Comparison of ENCODE assay signal across 20 cellular contexts in the genomic region with DNA sequence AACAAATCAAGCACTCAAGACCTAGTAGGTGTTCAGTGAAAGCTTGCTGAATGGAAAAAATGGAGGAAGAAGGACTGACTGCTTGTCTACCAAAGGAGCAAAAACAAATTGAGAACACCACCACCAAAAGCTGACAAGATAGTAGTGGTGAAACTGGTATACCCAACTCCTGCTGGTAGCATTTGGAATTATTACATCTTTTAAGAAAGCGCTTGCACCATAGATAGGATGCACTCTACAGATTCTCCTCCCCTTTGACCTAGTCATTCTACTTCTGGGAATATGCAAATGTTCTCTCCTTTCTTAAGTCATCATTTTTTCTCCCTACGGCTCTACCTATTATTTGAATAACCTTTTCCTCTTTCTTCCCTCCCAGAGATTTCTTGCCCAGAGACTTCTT.
"Had no signal": no experiment of that assay in that cellular context is flagged by ENCODE, and none has a peak within 500 bp of the region (broad histone marks: within the 10 kb centered on the region; RNA-seq: fewer than 3 reads in every experiment).

No MANE protein-coding gene starts in this region.

- H3K4me2 ChIP-seq: hepatocyte had no signal

- H3K27me3 ChIP-seq: body of pancreas, colonic mucosa, gastroesophageal sphincter, hepatocyte, right lobe of liver, tibial nerve had no signal

- H3K4me3 ChIP-seq: body of pancreas, colonic mucosa, gastroesophageal sphincter, hepatocyte, left ventricle myocardium inferior, mucosa of descending colon, right lobe of liver, tibial nerve had no signal

- H3K4me1 ChIP-seq: body of pancreas, colonic mucosa, gastroesophageal sphincter, left ventricle myocardium inferior had no signal

- H3K9me3 ChIP-seq: body of pancreas, colonic mucosa, gastroesophageal sphincter, left ventricle myocardium inferior, mucosa of descending colon, right lobe of liver, tibial nerve had no signal

- H3K27me3 Mint-ChIP-seq: activated CD8-positive, alpha-beta T cell treated with anti-CD3 and anti-CD28 coated beads for 36 hours; activated T-helper 17 cell treated with anti-CD3 and anti-CD28 coated beads, Interleukin-2, amount 50 U/mL, for 72 hours had no signal

- DNase-seq: activated CD4-positive, alpha-beta T cell treated with anti-CD3 and anti-CD28 coated beads, Interleukin-2, amount 50 U/mL, for 1 hour; activated CD8-positive, alpha-beta T cell treated with anti-CD3 and anti-CD28 coated beads for 36 hours; activated T-cell treated with anti-CD3 and anti-CD28 coated beads, Interleukin-2, amount 50 U/mL, for 4 hours; body of pancreas; colonic mucosa; effector CD8-positive, alpha-beta T cell; left ventricle myocardium inferior; mucosa of descending colon; right lobe of liver; stimulated activated CD4-positive, alpha-beta T cell treated with anti-CD3 and anti-CD28 coated beads, Interleukin-2, amount 100 ng/mL, for 48 hours; stimulated activated naive CD4-positive, alpha-beta T cell treated with Interleukin-2 at 50 U/mL for 16 hours; T1000 had no signal

- H3K36me3 Mint-ChIP-seq: activated naive CD4-positive, alpha-beta T cell treated with anti-CD3 and anti-CD28 coated beads, Interleukin-2, amount 50 U/mL, for 72 hours; natural killer cell treated with Interleukin-12 subunit alpha and Interleukin-12 subunit beta and Interleukin-15 and Interleukin-18, amount 100 ng/mL, for 72 hours; WTC11 had no signal

- H3K9me3 Mint-ChIP-seq: activated CD8-positive, alpha-beta T cell treated with anti-CD3 and anti-CD28 coated beads for 36 hours; activated naive CD4-positive, alpha-beta T cell treated with anti-CD3 and anti-CD28 coated beads, Interleukin-2, amount 50 U/mL, for 72 hours; activated T-cell treated with anti-CD3 and anti-CD28 coated beads, Interleukin-2, amount 50 U/mL, for 4 hours; activated T-helper 17 cell treated with anti-CD3 and anti-CD28 coated beads, Interleukin-2, amount 50 U/mL, for 72 hours; natural killer cell treated with Interleukin-12 subunit alpha and Interleukin-12 subunit beta and Interleukin-15 and Interleukin-18, amount 100 ng/mL, for 72 hours; WTC11 had no signal

- H3K27ac ChIP-seq: body of pancreas, colonic mucosa, gastroesophageal sphincter, hepatocyte, left ventricle myocardium inferior, right lobe of liver, tibial nerve had no signal

- H3K27ac Mint-ChIP-seq: activated CD8-positive, alpha-beta T cell treated with anti-CD3 and anti-CD28 coated beads for 36 hours; activated naive CD4-positive, alpha-beta T cell treated with anti-CD3 and anti-CD28 coated beads, Interleukin-2, amount 50 U/mL, for 72 hours; activated T-helper 17 cell treated with anti-CD3 and anti-CD28 coated beads, Interleukin-2, amount 50 U/mL, for 72 hours; natural killer cell treated with Interleukin-12 subunit alpha and Interleukin-12 subunit beta and Interleukin-15 and Interleukin-18, amount 100 ng/mL, for 72 hours; progenitor cell of endocrine pancreas; WTC11 had no signal

- H3K36me3 ChIP-seq: colonic mucosa, gastroesophageal sphincter, left ventricle myocardium inferior, right lobe of liver, tibial nerve had no signal

- H2AFZ ChIP-seq: hepatocyte had no signal

- H3K79me2 ChIP-seq: hepatocyte had no signal

- H3K4me3 Mint-ChIP-seq: activated CD8-positive, alpha-beta T cell treated with anti-CD3 and anti-CD28 coated beads for 36 hours; activated T-cell treated with anti-CD3 and anti-CD28 coated beads, Interleukin-2, amount 50 U/mL, for 4 hours; activated T-helper 17 cell treated with anti-CD3 and anti-CD28 coated beads, Interleukin-2, amount 50 U/mL, for 72 hours; natural killer cell treated with Interleukin-12 subunit alpha and Interleukin-12 subunit beta and Interleukin-15 and Interleukin-18, amount 100 ng/mL, for 72 hours; WTC11 had no signal

- H3K4me1 Mint-ChIP-seq: activated T-helper 17 cell treated with anti-CD3 and anti-CD28 coated beads, Interleukin-2, amount 50 U/mL, for 72 hours; WTC11 had no signal

- ATAC-seq: activated CD8-positive, alpha-beta T cell treated with anti-CD3 and anti-CD28 coated beads for 36 hours; activated naive CD4-positive, alpha-beta T cell treated with anti-CD3 and anti-CD28 coated beads, Interleukin-2, amount 50 U/mL, for 72 hours; activated T-cell treated with anti-CD3 and anti-CD28 coated beads, Interleukin-2, amount 50 U/mL, for 4 hours; activated T-helper 17 cell treated with anti-CD3 and anti-CD28 coated beads, Interleukin-2, amount 50 U/mL, for 72 hours; body of pancreas; gastroesophageal sphincter; mucosa of descending colon; WTC11 had no signal
